In the genomic region with DNA sequence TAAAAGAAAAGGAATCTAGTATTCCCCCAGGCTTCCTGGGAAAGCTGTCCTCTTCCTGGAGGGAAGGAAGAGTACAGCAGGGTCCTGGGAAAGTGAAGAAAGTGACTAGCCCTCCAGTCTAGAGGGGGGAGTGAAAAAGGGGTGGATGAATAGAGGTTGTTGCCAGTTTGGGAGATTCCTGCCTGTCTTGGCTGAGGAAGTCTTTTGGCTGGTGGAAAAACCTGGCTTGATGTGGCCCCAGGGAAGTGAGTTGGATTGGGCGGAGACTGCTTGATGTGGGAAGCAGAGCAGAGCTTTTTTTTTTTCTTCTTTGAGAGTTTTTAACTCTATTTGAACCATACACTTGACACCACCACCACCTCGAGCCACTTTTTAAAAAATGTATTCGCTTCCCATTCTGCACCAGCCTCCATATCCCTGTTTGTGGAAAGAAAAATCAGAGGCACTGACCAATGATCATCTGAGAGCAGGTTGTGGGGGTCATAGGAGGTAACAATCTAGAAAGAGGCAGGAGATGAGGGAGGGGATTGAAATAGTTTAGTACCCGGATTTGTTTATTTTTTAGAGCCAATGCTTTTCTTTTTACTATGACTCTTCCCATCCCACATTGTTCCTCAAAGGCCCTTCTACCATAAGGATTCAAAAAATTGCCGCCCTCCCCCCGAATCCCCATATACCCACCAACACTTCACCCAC, we compare ENCODE assay signal across 8 cellular contexts. TPM values are rescaled to one million over a fixed set of nuclear protein-coding genes. Genes with fewer than 3 reads are reported as not detected.
DNase-seq lines count a peak whose midpoint lies in the region; ATAC-seq and TF ChIP-seq lines count a peak whose summit lies in the region.

No MANE protein-coding gene starts in this region.

- DNase-seq in Daoy (ENCODE audit: low read depth), result peak; percentile 69
- DNase-seq in NCI-H2227 (lab: John Stamatoyannopoulos, UW; ENCODE audit: unreplicated experiment), result peak; percentile 34
- DNase-seq in coronary artery (ENCODE audit: low spot score), result peak; percentile 89
- DNase-seq in memory B cell (ENCODE audit: low spot score in 2 of 2), result no peak
- DNase-seq in COR-L47 (lab: John Stamatoyannopoulos, UW), result no peak
- DNase-seq in NCI-H1694 treated with DMSO at 0.1 percent for 48 hours (lab: John Stamatoyannopoulos, UW), result no peak

- no peaks in the 10 kb centered on the region for H3K27me3 ChIP-seq in thymus (ENCODE audit: control insufficient read depth, insufficient read depth)

- peaks cover 18% of the 10 kb centered on the region for H3K27me3 Mint-ChIP-seq in memory B cell

- H3K4me1 ChIP-seq in thymus (ENCODE audit: control insufficient read depth, insufficient read depth, low read length), result peaks cover 24% of the 10 kb centered on the region

- no peaks in the 10 kb centered on the region for H3K9me3 ChIP-seq in thymus (ENCODE audit: control insufficient read depth)

- WGBS in thymus, result 54% methylated on average over 6 of the region's 6 CpGs

- peak overlapping the region; percentile 98 for H3K4me3 ChIP-seq in coronary artery
- H3K4me3 ChIP-seq in thymus (ENCODE audit: low read length), result peak overlapping the region; percentile 86

- peak overlapping the region; percentile 99 to 100 for H3K27ac ChIP-seq in coronary artery
- H3K27ac ChIP-seq in thymus (ENCODE audit: low read depth), result peak overlapping the region; percentile 38

- no peak overlapping the region for H3K27ac Mint-ChIP-seq in memory B cell

- peaks cover 49% of the 10 kb centered on the region for H3K36me3 ChIP-seq in thymus (ENCODE audit: control insufficient read depth, insufficient read depth)

- H3K9me3 Mint-ChIP-seq in memory B cell, result no peaks in the 10 kb centered on the region

- ATAC-seq in memory B cell (ENCODE audit: low read depth) (no peak), GM21529 (IDR thresholded peaks at IDR 0.05; ENCODE audit: unreplicated experiment) (no peak)

- H3K4me3 Mint-ChIP-seq in memory B cell, result peak overlapping the region; percentile 81

- no peak for TF ChIP-seq CTCF in coronary artery (IDR thresholded peaks at IDR 0.05)

- H3K4me1 Mint-ChIP-seq in memory B cell, result peaks cover 6% of the 10 kb centered on the region

- peaks cover 23% of the 10 kb centered on the region for H3K36me3 Mint-ChIP-seq in memory B cell

RNA-seq across cellular contexts. Expression of a gene that starts 0.7 kb away (rescaled TPM):
- 12.3 and 12.7 TPM in 2 replicates for total RNA-seq in Daoy (2014; rRNA removed; shearing (Covaris generic))
- 36.8 TPM for polyA plus RNA-seq in thymus

RNA-seq across cellular contexts. Expression of a gene that starts 7.3 kb away (rescaled TPM):
- total RNA-seq in Daoy (2014; rRNA removed; shearing (Covaris generic)), result 0.95 and 5.6 TPM in 2 replicates
- polyA plus RNA-seq in thymus, result 8.5 TPM

RNA-seq across cellular contexts. Expression of a gene that starts 12.9 kb away (rescaled TPM):
- total RNA-seq in Daoy (2014; rRNA removed; shearing (Covaris generic)), result 35.2 and 44.9 TPM in 2 replicates
- 14.4 TPM for polyA plus RNA-seq in thymus

RNA-seq across cellular contexts. Expression of a gene that starts 29.1 kb away (rescaled TPM):
- 36.5 and 60.9 TPM in 2 replicates for total RNA-seq in Daoy (2014; rRNA removed; shearing (Covaris generic))
- polyA plus RNA-seq in thymus, result 1.3 TPM

RNA-seq across cellular contexts. Expression of a gene that starts 54.1 kb away (rescaled TPM):
- total RNA-seq in Daoy (2014; rRNA removed; shearing (Covaris generic)), result 0.69 and 1.0 TPM in 2 replicates
- 0.27 TPM for polyA plus RNA-seq in thymus

Comparison
In these comparisons a context has a peak if more than half of its experiments do, and no peak if none do; other contexts are left out.
1. DNase-seq: peak in Daoy (single experiment), NCI-H2227 (single experiment) and coronary artery (single experiment); none in memory B cell (0 of 2), COR-L47 (single experiment) and NCI-H1694 treated with DMSO at 0.1 percent for 48 hours (single experiment).